In genomic region chr4:164731827-164732474, GRCh38 we compare ENCODE assay signal across 1 cellular context.
TF ChIP-seq lines count a peak whose summit lies in the region.

No MANE protein-coding gene starts in this region.

TF ChIP-seq in K562, 482 proteins besides CTCF, POLR2A, EP300 and RAD21 (continued from another document):
- TF ChIP-seq, protein P1, sequence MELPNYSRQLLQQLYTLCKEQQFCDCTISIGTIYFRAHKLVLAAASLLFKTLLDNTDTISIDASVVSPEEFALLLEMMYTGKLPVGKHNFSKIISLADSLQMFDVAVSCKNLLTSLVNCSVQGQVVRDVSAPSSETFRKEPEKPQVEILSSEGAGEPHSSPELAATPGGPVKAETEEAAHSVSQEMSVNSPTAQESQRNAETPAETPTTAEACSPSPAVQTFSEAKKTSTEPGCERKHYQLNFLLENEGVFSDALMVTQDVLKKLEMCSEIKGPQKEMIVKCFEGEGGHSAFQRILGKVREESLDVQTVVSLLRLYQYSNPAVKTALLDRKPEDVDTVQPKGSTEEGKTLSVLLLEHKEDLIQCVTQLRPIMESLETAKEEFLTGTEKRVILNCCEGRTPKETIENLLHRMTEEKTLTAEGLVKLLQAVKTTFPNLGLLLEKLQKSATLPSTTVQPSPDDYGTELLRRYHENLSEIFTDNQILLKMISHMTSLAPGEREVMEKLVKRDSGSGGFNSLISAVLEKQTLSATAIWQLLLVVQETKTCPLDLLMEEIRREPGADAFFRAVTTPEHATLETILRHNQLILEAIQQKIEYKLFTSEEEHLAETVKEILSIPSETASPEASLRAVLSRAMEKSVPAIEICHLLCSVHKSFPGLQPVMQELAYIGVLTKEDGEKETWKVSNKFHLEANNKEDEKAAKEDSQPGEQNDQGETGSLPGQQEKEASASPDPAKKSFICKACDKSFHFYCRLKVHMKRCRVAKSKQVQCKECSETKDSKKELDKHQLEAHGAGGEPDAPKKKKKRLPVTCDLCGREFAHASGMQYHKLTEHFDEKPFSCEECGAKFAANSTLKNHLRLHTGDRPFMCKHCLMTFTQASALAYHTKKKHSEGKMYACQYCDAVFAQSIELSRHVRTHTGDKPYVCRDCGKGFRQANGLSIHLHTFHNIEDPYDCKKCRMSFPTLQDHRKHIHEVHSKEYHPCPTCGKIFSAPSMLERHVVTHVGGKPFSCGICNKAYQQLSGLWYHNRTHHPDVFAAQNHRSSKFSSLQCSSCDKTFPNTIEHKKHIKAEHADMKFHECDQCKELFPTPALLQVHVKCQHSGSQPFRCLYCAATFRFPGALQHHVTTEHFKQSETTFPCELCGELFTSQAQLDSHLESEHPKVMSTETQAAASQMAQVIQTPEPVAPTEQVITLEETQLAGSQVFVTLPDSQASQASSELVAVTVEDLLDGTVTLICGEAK (IDR thresholded peaks at IDR 0.05) = peak; percentile 63
- TF ChIP-seq, protein P1 (CRISPR knock-in tag; IDR thresholded peaks at IDR 0.05) = no peak
- TF ChIP-seq SAFB2 (IDR thresholded peaks at IDR 0.05; ENCODE audit: borderline replicate concordance, low read depth, low read length, severe bottlenecking) = no peak
- no peak for TF ChIP-seq HNRNPLL (IDR thresholded peaks at IDR 0.05; ENCODE audit: low read depth, low read length, poor library complexity, severe bottlenecking)
- no peak for TF ChIP-seq NFIC (IDR thresholded peaks at IDR 0.05)
- TF ChIP-seq TARDBP (IDR thresholded peaks at IDR 0.05) = no peak
- TF ChIP-seq HOXB6 (CRISPR knock-in tag; IDR thresholded peaks at IDR 0.05; ENCODE audit: borderline replicate concordance) = no peak
- no peak for TF ChIP-seq ZNF232 (CRISPR knock-in tag; IDR thresholded peaks at IDR 0.05)
- TF ChIP-seq GABPB2 (CRISPR knock-in tag; conservative IDR thresholded peaks at IDR 0.05) = no peak
- no peak for TF ChIP-seq JUNB (CRISPR knock-in tag; conservative IDR thresholded peaks at IDR 0.05)
- no peak for TF ChIP-seq SMARCC2 (IDR thresholded peaks at IDR 0.05; ENCODE audit: low read depth)
- TF ChIP-seq HMG20B (CRISPR knock-in tag; IDR thresholded peaks at IDR 0.05) = no peak
- no peak for TF ChIP-seq FOXP4 (CRISPR knock-in tag; IDR thresholded peaks at IDR 0.05; ENCODE audit: borderline replicate concordance)
- TF ChIP-seq ZFX (CRISPR knock-in tag; IDR thresholded peaks at IDR 0.05) = no peak
- TF ChIP-seq, protein P2, sequence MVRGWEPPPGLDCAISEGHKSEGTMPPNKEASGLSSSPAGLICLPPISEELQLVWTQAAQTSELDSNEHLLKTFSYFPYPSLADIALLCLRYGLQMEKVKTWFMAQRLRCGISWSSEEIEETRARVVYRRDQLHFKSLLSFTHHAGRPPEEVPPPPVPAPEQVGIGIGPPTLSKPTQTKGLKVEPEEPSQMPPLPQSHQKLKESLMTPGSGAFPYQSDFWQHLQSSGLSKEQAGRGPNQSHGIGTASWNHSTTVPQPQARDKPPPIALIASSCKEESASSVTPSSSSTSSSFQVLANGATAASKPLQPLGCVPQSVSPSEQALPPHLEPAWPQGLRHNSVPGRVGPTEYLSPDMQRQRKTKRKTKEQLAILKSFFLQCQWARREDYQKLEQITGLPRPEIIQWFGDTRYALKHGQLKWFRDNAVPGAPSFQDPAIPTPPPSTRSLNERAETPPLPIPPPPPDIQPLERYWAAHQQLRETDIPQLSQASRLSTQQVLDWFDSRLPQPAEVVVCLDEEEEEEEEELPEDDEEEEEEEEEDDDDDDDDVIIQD (CRISPR knock-in tag; IDR thresholded peaks at IDR 0.05) = no peak
- peak; percentile 73 for TF ChIP-seq SMC3 (conservative IDR thresholded peaks at IDR 0.05; ENCODE audit: insufficient read depth, low read depth, low read length)
- TF ChIP-seq ERF (CRISPR knock-in tag; IDR thresholded peaks at IDR 0.05) = no peak
- 0 out of 2 replicates have a peak, but pooled peaks have one; percentile 30 for TF ChIP-seq DEAF1 (CRISPR knock-in tag; IDR thresholded peaks at IDR 0.05)
- TF ChIP-seq, protein P3, sequence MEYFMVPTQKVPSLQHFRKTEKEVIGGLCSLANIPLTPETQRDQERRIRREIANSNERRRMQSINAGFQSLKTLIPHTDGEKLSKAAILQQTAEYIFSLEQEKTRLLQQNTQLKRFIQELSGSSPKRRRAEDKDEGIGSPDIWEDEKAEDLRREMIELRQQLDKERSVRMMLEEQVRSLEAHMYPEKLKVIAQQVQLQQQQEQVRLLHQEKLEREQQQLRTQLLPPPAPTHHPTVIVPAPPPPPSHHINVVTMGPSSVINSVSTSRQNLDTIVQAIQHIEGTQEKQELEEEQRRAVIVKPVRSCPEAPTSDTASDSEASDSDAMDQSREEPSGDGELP (CRISPR knock-in tag; IDR thresholded peaks at IDR 0.05; ENCODE audit: borderline replicate concordance) = no peak
- TF ChIP-seq ZNF146 (CRISPR knock-in tag; IDR thresholded peaks at IDR 0.05; ENCODE audit: unreplicated experiment) = no peak
- no peak for TF ChIP-seq ZNF584 (CRISPR knock-in tag; IDR thresholded peaks at IDR 0.05; ENCODE audit: low read depth)
- TF ChIP-seq NFE2 (IDR thresholded peaks at IDR 0.05; ENCODE audit: low read depth) = peak; percentile 51; the same call in 1 of the 2 replicates
- TF ChIP-seq ZNF253 (CRISPR knock-in tag; conservative IDR thresholded peaks at IDR 0.05) = no peak
- no peak for TF ChIP-seq SMARCE1 (IDR thresholded peaks at IDR 0.05)
- no peak for TF ChIP-seq ILK (tag; IDR thresholded peaks at IDR 0.05; ENCODE audit: borderline replicate concordance, low read depth)
- no peak for TF ChIP-seq ILF3 (IDR thresholded peaks at IDR 0.05; ENCODE audit: borderline replicate concordance)
